ENCODE assay signal across 13 cellular contexts in genomic region chr19:31128291-31128690, GRCh38.
A peak's percentile ranks its signal among the peaks of the same experiment; 100 is the strongest.
DNase-seq lines count a peak whose midpoint lies in the region; ATAC-seq and TF ChIP-seq lines count a peak whose summit lies in the region.
"Had no signal": no experiment of that assay in that cellular context is flagged by ENCODE, and none has a peak within 500 bp of the region (broad histone marks: within the 10 kb centered on the region; RNA-seq: fewer than 3 reads in every experiment).

No MANE protein-coding gene starts in this region.

- H2BK120ac ChIP-seq in mesenchymal stem cell (ENCODE audit: low read depth, low read length), result peak overlapping the region; percentile 66

- peak overlapping the region; percentile 11 to 67 for H3K18ac ChIP-seq in mesenchymal stem cell (ENCODE audit: low read depth in 1 of 2, low read length in 2 of 2)

- no peak for TF ChIP-seq EP300 in stomach (IDR thresholded peaks at IDR 0.05)

- H3K9me3 Mint-ChIP-seq in HFFc6, result no peaks in the 10 kb centered on the region

- peak overlapping the region; percentile 18 to 21 for H3K4ac ChIP-seq in mesenchymal stem cell (ENCODE audit: low read depth in 1 of 2, low read length in 2 of 2)

- no peaks in the 10 kb centered on the region; the same call in none of the 2 replicates for H3K27me3 Mint-ChIP-seq in HFFc6 (ENCODE audit: insufficient read depth)

- H3K23ac ChIP-seq in mesenchymal stem cell (ENCODE audit: low read length in 2 of 2), result no peak overlapping the region

- peaks cover 9% of the 10 kb centered on the region; the same call in 1 of the 2 replicates for H3K36me3 Mint-ChIP-seq in HFFc6 (ENCODE audit: low read depth)

- peak overlapping the region; percentile 99 for H2BK5ac ChIP-seq in mesenchymal stem cell (ENCODE audit: low read depth, low read length, poor library complexity, severe bottlenecking)

- DNase-seq in HFFc6 (no peak), adipocyte (ENCODE audit: low read depth) (no peak), mesenchymal stem cell (no peak), stomach (no peak)
- DNase-seq in stimulated activated CD4-positive, alpha-beta T cell treated with anti-CD3 and anti-CD28 coated beads, Interleukin-4, amount 100 ng/mL, for 1 hour, result no peak
- DNase-seq in effector CD4-positive, alpha-beta T cell, result no peak
- DNase-seq: DMS153, NCI-H1436, NCI-H2081, NCI-H510A treated with DMSO at 0.1 percent for 48 hours, SIG-M5 had no signal

- H4K8ac ChIP-seq in mesenchymal stem cell (ENCODE audit: low read length), result no peak overlapping the region

- TF ChIP-seq POLR2A in stomach (IDR thresholded peaks at IDR 0.05), result no peak

- 97% methylated on average over 9 of the region's 9 CpGs for WGBS in mesenchymal stem cell
- WGBS in stomach, 5 donors, result 86 to 94% (median 90%) methylated on average over 9 of the region's 9 CpGs

- peak overlapping the region; percentile 82; the same call in 1 of the 2 replicates for H3K4me3 Mint-ChIP-seq in HFFc6

- H2AFZ ChIP-seq in mesenchymal stem cell (ENCODE audit: low read depth, low read length), result no peak overlapping the region

- H3K9ac ChIP-seq in adipocyte (ENCODE audit: low read length), result peak overlapping the region; percentile 74
- peak overlapping the region; percentile 77 for H3K9ac ChIP-seq in mesenchymal stem cell (ENCODE audit: low read length)

- no peak overlapping the region for H3K4me2 ChIP-seq in mesenchymal stem cell (ENCODE audit: low read length, poor library complexity, severe bottlenecking)

- H3K27ac Mint-ChIP-seq in HFFc6, result peak overlapping the region; percentile 99

- H3K27ac ChIP-seq in mesenchymal stem cell (ENCODE audit: low read length, poor library complexity, severe bottlenecking), result peak overlapping the region; percentile 100
- H3K27ac ChIP-seq in stomach, result peak overlapping the region in 3 of 5 donors; percentile 55 to 66 (median 64)

- intact Hi-C loops in stomach (cut with DNase I; ENCODE audit: low total_unique reads), result no loop called here

- no peak overlapping the region for H3K4me3 ChIP-seq in adipocyte (ENCODE audit: low read length)
- H3K4me3 ChIP-seq in mesenchymal stem cell (ENCODE audit: insufficient read depth in 1 of 2, low read depth in 1 of 2, low read length in 2 of 2), result no peak overlapping the region
- no peak overlapping the region for H3K4me3 ChIP-seq in stomach
- H3K4me3 ChIP-seq: HAP-1 had no signal

- H3K14ac ChIP-seq in mesenchymal stem cell (ENCODE audit: low read length in 2 of 2), result no peak overlapping the region

- H2BK15ac ChIP-seq in mesenchymal stem cell (ENCODE audit: low read depth, poor library complexity, severe bottlenecking), result peak overlapping the region; percentile 38

- peaks cover 52% of the 10 kb centered on the region for H3K4me1 Mint-ChIP-seq in HFFc6 (ENCODE audit: low read depth)

- H3K27me3 ChIP-seq in adipocyte (replicated peaks; ENCODE audit: control insufficient read depth, insufficient read depth, low read length), result no peaks in the 10 kb centered on the region
- H3K27me3 ChIP-seq in mesenchymal stem cell (ENCODE audit: control insufficient read depth in 1 of 2, insufficient read depth in 1 of 2, low read length in 2 of 2), result no peaks in the 10 kb centered on the region
- no peaks in the 10 kb centered on the region for H3K27me3 ChIP-seq in stomach

- H3K36me3 ChIP-seq in adipocyte (ENCODE audit: control insufficient read depth, insufficient read depth, low read length, severe bottlenecking), result no peaks in the 10 kb centered on the region
- H3K36me3 ChIP-seq in mesenchymal stem cell (ENCODE audit: control insufficient read depth in 1 of 2, insufficient read depth in 2 of 2, low read depth in 1 of 2, low read length in 2 of 2), result peaks cover 0 to 33% of the 10 kb centered on the region in 2 experiments
- no peaks in the 10 kb centered on the region for H3K36me3 ChIP-seq in stomach
- H3K36me3 ChIP-seq: HAP-1 had no signal

- peak overlapping the region; percentile 40 for H4K91ac ChIP-seq in mesenchymal stem cell (ENCODE audit: low read length)

- H3K4me1 ChIP-seq in adipocyte (ENCODE audit: control insufficient read depth, insufficient read depth, low read length), result peaks cover 21% of the 10 kb centered on the region
- H3K4me1 ChIP-seq in mesenchymal stem cell (ENCODE audit: control insufficient read depth, insufficient read depth, low read depth, low read length), result peaks cover 23% of the 10 kb centered on the region
- peaks cover 0 to 7% (median 0%) of the 10 kb centered on the region in 4 donors for H3K4me1 ChIP-seq in stomach
- H3K4me1 ChIP-seq: HAP-1 had no signal

- peak overlapping the region; percentile 26 to 41 for H2BK12ac ChIP-seq in mesenchymal stem cell (ENCODE audit: low read length in 2 of 2)

- H3K79me1 ChIP-seq in mesenchymal stem cell (replicated peaks; ENCODE audit: low read length, poor library complexity, severe bottlenecking), result peaks cover 9% of the 10 kb centered on the region

- no peaks in the 10 kb centered on the region for H3K9me3 ChIP-seq in adipocyte (ENCODE audit: control insufficient read depth, low read length)
- peaks cover 3% of the 10 kb centered on the region for H3K9me3 ChIP-seq in mesenchymal stem cell (ENCODE audit: control insufficient read depth, low read length)
- no peaks in the 10 kb centered on the region for H3K9me3 ChIP-seq in stomach
- H3K9me3 ChIP-seq: HAP-1 had no signal

- no peak for TF ChIP-seq CTCF in HFFc6 (IDR thresholded peaks at IDR 0.05)
- no peak for TF ChIP-seq CTCF in stomach (IDR thresholded peaks at IDR 0.05)

- peak overlapping the region; percentile 52 for H2AK5ac ChIP-seq in mesenchymal stem cell (ENCODE audit: low read length, severe bottlenecking)

- no peak for ATAC-seq in HG03565 (IDR thresholded peaks at IDR 0.05; ENCODE audit: unreplicated experiment)
